9 cellular contexts compared by ENCODE assay signal in genomic region chr11:69841859-69842698, GRCh38. TPM values are rescaled to one million over a fixed set of nuclear protein-coding genes. Genes with fewer than 3 reads are reported as not detected.
DNase-seq lines count a peak whose midpoint lies in the region; ATAC-seq and TF ChIP-seq lines count a peak whose summit lies in the region.
"Had no signal": no experiment of that assay in that cellular context is flagged by ENCODE, and none has a peak within 500 bp of the region (broad histone marks: within the 10 kb centered on the region; RNA-seq: fewer than 3 reads in every experiment).

No MANE protein-coding gene starts in this region.

- no peak overlapping the region for H3K4me3 ChIP-seq in GM12864 (ENCODE audit: low read depth, low read length)

- DNase-seq in AG09319 (ENCODE audit: extremely low read depth, low read depth) (no peak), GM12864 (ENCODE audit: low read depth) (no peak), T-helper 9 cell (peak; percentile 9), immature natural killer cell (peak in 1 of 3 donors; percentile 11)
- DNase-seq in stimulated activated naive B cell treated with anti-CD40 and anti-IgM and Interleukin-4, amounts not matched to agents 10 μg/mL and 1 μg/mL and 100 μg/mL, for 72 hours: no peak
- DNase-seq: NCI-H187 had no signal

- no peak for ATAC-seq in stimulated activated naive B cell treated with anti-CD40 and anti-IgM and Interleukin-4, amounts not matched to agents 10 μg/mL and 1 μg/mL and 100 μg/mL, for 72 hours (replicated peaks)
- ATAC-seq in HG02970 (IDR thresholded peaks at IDR 0.05; ENCODE audit: low FRiP score, unreplicated experiment): no peak
- no peak for ATAC-seq in GM19324 (IDR thresholded peaks at IDR 0.05; ENCODE audit: low FRiP score, unreplicated experiment)
- ATAC-seq in HG02870 (IDR thresholded peaks at IDR 0.05; ENCODE audit: unreplicated experiment): no peak

- H3K4me3 Mint-ChIP-seq in immature natural killer cell: peak overlapping the region in 1 of 5 donors; percentile 75
- H3K4me3 Mint-ChIP-seq in stimulated activated naive B cell treated with anti-CD40 and anti-IgM and Interleukin-4, amounts not matched to agents 10 μg/mL and 1 μg/mL and 100 μg/mL, for 72 hours: no peak overlapping the region

- H3K9me3 Mint-ChIP-seq in immature natural killer cell: peaks cover 0 to 4% (median 0%) of the 10 kb centered on the region in 6 donors
- H3K9me3 Mint-ChIP-seq in stimulated activated naive B cell treated with anti-CD40 and anti-IgM and Interleukin-4, amounts not matched to agents 10 μg/mL and 1 μg/mL and 100 μg/mL, for 72 hours: peaks cover 3 to 7% of the 10 kb centered on the region in 2 donors

- H3K27me3 Mint-ChIP-seq in immature natural killer cell (ENCODE audit: low read depth in 3 of 3): peaks cover 0 to 15% (median 9%) of the 10 kb centered on the region in 3 donors
- H3K27me3 Mint-ChIP-seq in stimulated activated naive B cell treated with anti-CD40 and anti-IgM and Interleukin-4, amounts not matched to agents 10 μg/mL and 1 μg/mL and 100 μg/mL, for 72 hours: peaks cover 16 to 17% of the 10 kb centered on the region in 2 donors

- peak overlapping the region; percentile 29 to 95 (median 66) for H3K27ac Mint-ChIP-seq in immature natural killer cell
- no peak overlapping the region for H3K27ac Mint-ChIP-seq in stimulated activated naive B cell treated with anti-CD40 and anti-IgM and Interleukin-4, amounts not matched to agents 10 μg/mL and 1 μg/mL and 100 μg/mL, for 72 hours

- peaks cover 7 to 10% of the 10 kb centered on the region in 2 donors for H3K4me1 Mint-ChIP-seq in immature natural killer cell
- H3K4me1 Mint-ChIP-seq in stimulated activated naive B cell treated with anti-CD40 and anti-IgM and Interleukin-4, amounts not matched to agents 10 μg/mL and 1 μg/mL and 100 μg/mL, for 72 hours: peaks cover 0 to 2% of the 10 kb centered on the region in 2 donors

- peak; percentile 23 for TF ChIP-seq CTCF in AG09319 (IDR thresholded peaks at IDR 0.05; ENCODE audit: low read depth, low read length)
- TF ChIP-seq CTCF in GM12864 (IDR thresholded peaks at IDR 0.05; ENCODE audit: low read depth, low read length, missing control alignments): peak; percentile 66

- no peaks in the 10 kb centered on the region for H3K36me3 Mint-ChIP-seq in immature natural killer cell
- H3K36me3 Mint-ChIP-seq in stimulated activated naive B cell treated with anti-CD40 and anti-IgM and Interleukin-4, amounts not matched to agents 10 μg/mL and 1 μg/mL and 100 μg/mL, for 72 hours: no peaks in the 10 kb centered on the region

RNA-seq across cellular contexts. Expression of gene FGF3, which starts 22.9 kb away (rescaled TPM):
- polyA plus RNA-seq in immature natural killer cell: not detected
